ENCODE assay signal across 10 cellular contexts in the genomic region with DNA sequence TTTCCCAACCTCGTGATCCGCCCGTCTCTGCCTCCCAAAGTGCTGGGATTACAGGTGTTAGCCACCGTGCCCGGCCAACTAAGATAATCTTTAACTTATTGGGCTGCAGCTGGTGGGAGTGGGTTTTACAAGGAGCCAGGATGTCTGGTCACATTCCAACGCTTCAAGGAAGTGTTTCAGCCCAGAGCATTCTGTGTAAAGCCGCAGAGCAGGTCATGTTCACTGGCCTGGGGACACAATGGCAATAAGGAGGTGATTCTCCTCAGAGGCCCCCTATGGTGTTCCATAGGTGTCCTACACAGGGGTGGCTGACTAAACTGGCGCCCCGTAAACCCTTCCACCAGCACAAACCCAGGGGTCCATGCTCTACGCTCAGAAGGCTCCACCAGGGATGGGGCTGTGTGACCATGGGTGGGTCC. TPM values are rescaled to one million over a fixed set of nuclear protein-coding genes. Genes with fewer than 3 reads are reported as not detected.
DNase-seq lines count a peak whose midpoint lies in the region; FAIRE-seq and TF ChIP-seq lines count a peak whose summit lies in the region.
"Had no signal": no experiment of that assay in that cellular context is flagged by ENCODE, and none has a peak within 500 bp of the region (broad histone marks: within the 10 kb centered on the region; RNA-seq: fewer than 3 reads in every experiment).

No MANE protein-coding gene starts in this region.

- H3K27me3 Mint-ChIP-seq in CD4-positive, alpha-beta memory T cell: no peaks in the 10 kb centered on the region

- no peak overlapping the region for H3K27ac ChIP-seq in CD4-positive, alpha-beta memory T cell (ENCODE audit: low read depth, low read length)
- H3K27ac ChIP-seq in dorsolateral prefrontal cortex (peak overlapping the region in 5 of 59 donors; percentile 48 to 82 (median 72)), mucosa of rectum (ENCODE audit: low read depth in 2 of 2, low read length in 2 of 2) (peak overlapping the region; percentile 82 to 86)

- H3K27me3 ChIP-seq in CD4-positive, alpha-beta memory T cell (ENCODE audit: insufficient read depth, low read length): no peaks in the 10 kb centered on the region
- H3K27me3 ChIP-seq in dorsolateral prefrontal cortex (no peaks in the 10 kb centered on the region), mucosa of rectum (ENCODE audit: control insufficient read depth in 2 of 2, insufficient read depth in 2 of 2, low read length in 2 of 2) (no peaks in the 10 kb centered on the region)
- H3K27me3 ChIP-seq: adrenal gland, stomach had no signal

- TF ChIP-seq CTCF in dorsolateral prefrontal cortex (IDR thresholded peaks at IDR 0.05 in 54 of 56, conservative IDR thresholded peaks at IDR 0.05 in 2 of 56; ENCODE audit: low read depth in 1 of 56, partially characterized antibody in 56 of 56): no peak

- peak overlapping the region in 3 of 7 donors; percentile 35 to 80 (median 71) for H3K27ac Mint-ChIP-seq in CD4-positive, alpha-beta memory T cell

- intact Hi-C loops in CD4-positive, alpha-beta memory T cell (cut with micrococcal nuclease): no loop called here
- intact Hi-C loops in dorsolateral prefrontal cortex (cut with DNase I): no loop called here

- H3K4me1 ChIP-seq in CD4-positive, alpha-beta memory T cell (ENCODE audit: insufficient read depth, low read length): peaks cover 24% of the 10 kb centered on the region
- peaks cover 3 to 12% of the 10 kb centered on the region in 2 donors for H3K4me1 ChIP-seq in mucosa of rectum (ENCODE audit: control insufficient read depth in 2 of 2, insufficient read depth in 2 of 2, low read length in 2 of 2)

- in situ Hi-C loops in KBM-7 (cut with MboI; ENCODE audit: low pct_unique_long_range_greater_than_20kb, low sequenced_read_pairs): loop anchor here (25.0 kb wide), 1 partner anchor 332 kb away; the partner anchor contains the start of genes C16orf92 and DOC2A

- CTCF ChIA-PET in CD4-positive, alpha-beta memory T cell (lab: Charles Lee; ENCODE audit: partially characterized antibody): interaction anchor here (0.7 to 1.6 kb wide), 6 partner anchors 11 to 396 kb away, joined by 3 to 9 read pairs (median 3); partner anchors contain the start of gene SPN

- H3K4me3 ChIP-seq in CD4-positive, alpha-beta memory T cell (ENCODE audit: low read length in 2 of 2): peak overlapping the region in 1 of 2 donors; percentile 9
- peak overlapping the region in 36 of 59 donors; percentile 26 to 67 (median 50) for H3K4me3 ChIP-seq in dorsolateral prefrontal cortex
- peak overlapping the region; percentile 40 to 78 for H3K4me3 ChIP-seq in mucosa of rectum (ENCODE audit: low read length in 2 of 2)

- no peak for DNase-seq in CD4-positive, alpha-beta memory T cell
- DNase-seq in KBM-7: peak; percentile 48
- DNase-seq in dorsolateral prefrontal cortex: no peak
- no peak for DNase-seq in urothelium cell line (ENCODE audit: low spot score)
- no peak for DNase-seq in UCSD-AML1 (lab: John Stamatoyannopoulos, UW; ENCODE audit: unreplicated experiment)
- no peak for DNase-seq in NCI-H187 treated with DMSO at 0.1 percent for 48 hours (lab: John Stamatoyannopoulos, UW)
- no peak for DNase-seq in activated T-cell treated with anti-CD3 and anti-CD28 coated beads, Interleukin-2, amount 50 U/mL, for 1 hour
- DNase-seq: stomach had no signal

- H3K4me1 Mint-ChIP-seq in CD4-positive, alpha-beta memory T cell: peaks cover 11 to 31% (median 13%) of the 10 kb centered on the region in 4 donors

- no peak for FAIRE-seq in urothelium cell line (lab: Jason Lieb, UNC)

- POLR2A ChIA-PET in CD4-positive, alpha-beta memory T cell (lab: Charles Lee; ENCODE audit: partially characterized antibody): interaction anchor here (7.9 kb wide), 1 partner anchor 16 kb away, joined by 75 read pairs; the partner anchor contains the start of gene SPN

- no peaks in the 10 kb centered on the region for H3K9me3 Mint-ChIP-seq in CD4-positive, alpha-beta memory T cell

- H3K9me3 ChIP-seq in CD4-positive, alpha-beta memory T cell (ENCODE audit: control insufficient read depth in 1 of 2, low read length in 2 of 2): no peaks in the 10 kb centered on the region
- H3K9me3 ChIP-seq in mucosa of rectum (ENCODE audit: control insufficient read depth in 2 of 2, low read length in 2 of 2): no peaks in the 10 kb centered on the region
- H3K9me3 ChIP-seq: adrenal gland, stomach had no signal

- peak overlapping the region in 1 of 2 donors; percentile 69 for H3K9ac ChIP-seq in mucosa of rectum (ENCODE audit: low read depth in 1 of 2, low read length in 2 of 2)

- H3K4me3 Mint-ChIP-seq in CD4-positive, alpha-beta memory T cell: peak overlapping the region in 6 of 8 donors; percentile 56 to 80 (median 72)

- H3K36me3 Mint-ChIP-seq in CD4-positive, alpha-beta memory T cell: no peaks in the 10 kb centered on the region

- H3K36me3 ChIP-seq in CD4-positive, alpha-beta memory T cell (ENCODE audit: insufficient read depth, low read length): no peaks in the 10 kb centered on the region
- H3K36me3 ChIP-seq in mucosa of rectum (ENCODE audit: control insufficient read depth in 2 of 2, insufficient read depth in 2 of 2, low read length in 2 of 2): no peaks in the 10 kb centered on the region
- H3K36me3 ChIP-seq: adrenal gland, stomach had no signal

RNA-seq across cellular contexts. Expression of gene QPRT, which starts 1.2 kb away (rescaled TPM):
- total RNA-seq in CD4-positive, alpha-beta memory T cell: 1 to 10 TPM in 1 of 2 experiments, under 1 TPM in 1; 0.99 to 1.1 TPM
- under 1 TPM; 0.53 to 0.69 TPM for polyA plus RNA-seq in CD4-positive, alpha-beta memory T cell
- total RNA-seq in dorsolateral prefrontal cortex: 10 to 100 TPM; 10.1 to 29.5 (median 18.0) TPM

RNA-seq across cellular contexts. Expression of gene SPN, which starts 17.1 kb away (rescaled TPM):
- total RNA-seq in CD4-positive, alpha-beta memory T cell: 100 to 1,000 TPM; 168 to 175 TPM
- polyA plus RNA-seq in CD4-positive, alpha-beta memory T cell: 100 to 1,000 TPM in 1 of 2 donors, 10 to 100 TPM in 1; 86.3 to 208 TPM
- 1 to 10 TPM in 105 of 120 experiments, under 1 TPM in 15; 0.46 to 6.2 (median 2.1) TPM for total RNA-seq in dorsolateral prefrontal cortex

Comparison
In these comparisons a context has a peak if more than half of its experiments do, and no peak if none do; other contexts are left out.
1. RNA of gene QPRT, which starts 1.2 kb away (total RNA-seq): 10.1 to 29.5 TPM in dorsolateral prefrontal cortex; 0.99 to 1.1 TPM in CD4-positive, alpha-beta memory T cell; every median in the first group is over 4 times any median in the second.
2. RNA of gene SPN, which starts 17.1 kb away (total RNA-seq): 168 to 175 TPM in CD4-positive, alpha-beta memory T cell; 0.46 to 6.2 TPM in dorsolateral prefrontal cortex; every median in the first group is over 10 times any median in the second.